Comparison of ENCODE assay signal across 17 cellular contexts in the genomic region with DNA sequence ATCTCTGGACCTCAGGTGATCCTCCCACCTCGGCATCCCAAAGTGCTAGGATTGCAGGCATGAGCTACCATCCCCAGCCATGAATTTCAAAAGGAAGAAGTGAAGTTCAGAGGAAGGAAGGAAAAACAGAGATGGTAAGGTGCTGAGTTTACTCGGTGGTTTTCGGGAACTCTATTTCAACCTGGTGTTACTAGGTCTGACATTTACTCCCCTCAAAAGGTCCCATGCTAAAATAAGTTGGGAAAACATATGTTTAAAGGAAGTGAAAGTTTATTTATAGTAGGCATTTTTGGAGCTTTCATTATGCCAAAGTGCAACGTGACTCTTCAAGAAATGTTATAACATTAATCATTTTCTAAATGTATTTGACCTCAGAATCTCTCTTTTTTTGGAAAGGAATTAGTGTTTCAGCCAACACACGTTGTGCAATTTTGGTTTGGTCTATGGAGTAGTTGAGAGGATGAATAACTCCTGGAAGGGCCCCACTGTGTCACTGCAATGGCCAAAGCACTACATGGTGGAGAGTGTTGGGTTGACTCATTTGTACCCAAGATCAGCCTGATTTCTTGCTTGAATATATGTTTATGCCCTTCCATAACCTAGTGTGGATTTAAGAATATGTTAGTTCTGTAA.
DNase-seq lines count a peak whose midpoint lies in the region; ATAC-seq, FAIRE-seq and TF ChIP-seq lines count a peak whose summit lies in the region.
"Had no signal": no experiment of that assay in that cellular context is flagged by ENCODE, and none has a peak within 500 bp of the region (broad histone marks: within the 10 kb centered on the region; RNA-seq: fewer than 3 reads in every experiment).

No MANE protein-coding gene starts in this region.

- peak overlapping the region; percentile 74 for H3K9ac ChIP-seq in adipocyte (ENCODE audit: low read length)

- FAIRE-seq in H54 (lab: Jason Lieb, UNC) = no peak
- FAIRE-seq: endometrium had no signal

- TF ChIP-seq POLR2A in spleen (IDR thresholded peaks at IDR 0.05) = no peak
- TF ChIP-seq POLR2A in H54 (IDR thresholded peaks at IDR 0.05; ENCODE audit: low read depth, low read length) = no peak

- DNase-seq in GM04503 (ENCODE audit: low read depth) = peak; percentile 57
- peak; percentile 96 for DNase-seq in adipocyte (ENCODE audit: low read depth)
- DNase-seq in foreskin fibroblast = peak; percentile 53 to 84
- no peak for DNase-seq in spleen
- no peak for DNase-seq in H54 (ENCODE audit: insufficient read length, low spot score)
- DNase-seq in NCI-H2107 treated with DMSO at 0.1 percent for 48 hours (lab: John Stamatoyannopoulos, UW; ENCODE audit: unreplicated experiment) = no peak
- no peak for DNase-seq in HuH-7 (ENCODE audit: low spot score)
- DNase-seq: activated CD4-positive, alpha-beta T cell treated with anti-CD3 and anti-CD28 coated beads, Interleukin-2, amount 10 ng/mL, durations not matched to agents 24 days and 14 days; NCI-H146; NCI-H526 treated with DMSO at 0.1 percent for 48 hours; RPMI8226; T-helper 17 cell had no signal

- intact Hi-C loops in spleen (cut with DNase I; ENCODE audit: low total_unique reads) = no loop called here

- WGBS in spleen, 5 donors = 39 to 59% (median 53%) methylated on average over 5 of the region's 5 CpGs

- H3K27me3 ChIP-seq in adipocyte (replicated peaks; ENCODE audit: control insufficient read depth, insufficient read depth, low read length) (no peaks in the 10 kb centered on the region), spleen (replicated peaks in 1 of 7) (peaks cover 0 to 6% (median 0%) of the 10 kb centered on the region in 7 donors)
- H3K27me3 ChIP-seq: breast epithelium, hepatocyte had no signal

- no peak for ATAC-seq in GM19324 (IDR thresholded peaks at IDR 0.05; ENCODE audit: low FRiP score, unreplicated experiment)
- ATAC-seq: left lobe of liver, T-helper 17 cell had no signal

- no peak for TF ChIP-seq CTCF in foreskin fibroblast (IDR thresholded peaks at IDR 0.05; ENCODE audit: low read depth, low read length)
- TF ChIP-seq CTCF in spleen (IDR thresholded peaks at IDR 0.05 in 8 of 11, conservative IDR thresholded peaks at IDR 0.05 in 3 of 11) = no peak

- H3K9me3 ChIP-seq in adipocyte (ENCODE audit: control insufficient read depth, low read length) = no peaks in the 10 kb centered on the region
- H3K9me3 ChIP-seq in spleen = no peaks in the 10 kb centered on the region
- H3K9me3 ChIP-seq: breast epithelium had no signal

- peak overlapping the region in 7 of 8 donors; percentile 0 to 63 (median 39) for H3K27ac ChIP-seq in spleen
- H3K27ac ChIP-seq: breast epithelium, hepatocyte had no signal

- H3K4me1 ChIP-seq in adipocyte (ENCODE audit: control insufficient read depth, insufficient read depth, low read length) (peaks cover 57% of the 10 kb centered on the region), spleen (peaks cover 0 to 9% (median 0%) of the 10 kb centered on the region in 6 donors)
- H3K4me1 ChIP-seq: breast epithelium had no signal

- H3K4me3 ChIP-seq in adipocyte (ENCODE audit: low read length) (peak overlapping the region; percentile 46), foreskin fibroblast (ENCODE audit: low read depth in 1 of 2, low read length in 2 of 2) (no peak overlapping the region), spleen (no peak overlapping the region)
- H3K4me3 ChIP-seq: breast epithelium, hepatocyte had no signal

- H3K36me3 ChIP-seq in adipocyte (ENCODE audit: control insufficient read depth, insufficient read depth, low read length, severe bottlenecking) = no peaks in the 10 kb centered on the region
- no peaks in the 10 kb centered on the region for H3K36me3 ChIP-seq in spleen
- H3K36me3 ChIP-seq: breast epithelium had no signal

Comparison
In these comparisons a context has a peak if more than half of its experiments do, and no peak if none do; other contexts are left out.
1. DNase-seq: peak in GM04503 (single experiment), adipocyte (single experiment) and foreskin fibroblast (2 of 2); none in spleen (single experiment), H54 (single experiment), NCI-H2107 treated with DMSO at 0.1 percent for 48 hours (single experiment) and HuH-7 (single experiment).